In the genomic region with DNA sequence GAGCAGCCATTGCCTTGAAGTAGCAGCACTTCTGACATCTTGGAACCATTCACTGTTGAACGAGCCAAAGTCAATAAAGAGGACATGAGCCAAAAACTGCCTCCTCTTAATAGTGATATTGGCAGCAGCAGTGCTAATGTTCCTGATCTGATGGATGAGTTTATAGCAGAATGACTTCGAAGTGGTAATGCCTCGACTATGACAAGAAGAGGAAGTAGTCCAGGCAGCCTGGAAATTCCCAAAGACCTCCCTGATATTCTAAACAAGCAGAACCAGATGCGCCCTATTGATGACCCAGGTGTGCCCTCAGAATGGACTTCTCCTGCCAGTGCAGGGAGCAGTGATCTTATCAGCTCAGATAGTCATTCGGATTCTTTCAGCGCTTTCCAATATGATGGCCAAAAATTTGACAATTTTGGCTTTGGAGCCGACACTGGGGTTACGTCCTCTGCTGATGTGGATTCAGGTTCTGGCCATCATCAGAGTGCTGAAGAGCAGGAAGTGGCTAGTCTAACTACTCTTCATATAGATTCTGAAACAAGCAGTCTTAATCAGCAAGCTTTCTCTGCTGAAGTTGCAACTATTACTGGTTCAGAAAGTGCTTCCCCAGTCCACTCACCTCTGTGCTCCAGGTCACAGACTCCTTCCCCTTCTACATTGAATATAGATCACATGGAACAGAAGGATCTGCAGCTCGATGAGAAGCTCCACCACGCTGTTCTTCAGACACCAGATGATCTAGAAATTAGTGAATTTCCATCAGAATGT, we compare ENCODE assay signal across 8 cellular contexts.
A peak's percentile ranks its signal among the peaks of the same experiment; 100 is the strongest.
DNase-seq lines count a peak whose midpoint lies in the region; ATAC-seq lines count a peak whose summit lies in the region.
"Not testable (repeated sequence)": the region's sequence is repeated elsewhere in the genome, so short reads cannot be mapped to it uniquely, and the experiment has no call there.

No MANE protein-coding gene starts in this region.

- H3K27me3 Mint-ChIP-seq in memory B cell, result not testable (repeated sequence)

- H3K9me3 Mint-ChIP-seq in memory B cell, result not testable (repeated sequence)

- peak; percentile 62 for DNase-seq in NCI-H446 treated with DMSO at 0.1 percent for 48 hours (lab: John Stamatoyannopoulos, UW)
- not testable (repeated sequence) for DNase-seq in memory B cell (ENCODE audit: low spot score in 2 of 2)

- not testable (repeated sequence) for H3K36me3 Mint-ChIP-seq in memory B cell

- not testable (repeated sequence) for H3K4me3 Mint-ChIP-seq in memory B cell

- not testable (repeated sequence) for H3K4me1 Mint-ChIP-seq in memory B cell

- not testable (repeated sequence) for H3K27ac Mint-ChIP-seq in memory B cell

- ATAC-seq in GM18499 (IDR thresholded peaks at IDR 0.05; ENCODE audit: insufficient read depth, unreplicated experiment) (peak; percentile 88), GM18909 (IDR thresholded peaks at IDR 0.05; ENCODE audit: poor library complexity, unreplicated experiment) (peak; percentile 88), GM21381 (IDR thresholded peaks at IDR 0.05; ENCODE audit: unreplicated experiment) (peak; percentile 74), HG02588 (IDR thresholded peaks at IDR 0.05; ENCODE audit: unreplicated experiment) (peak; percentile 78), HG03039 (IDR thresholded peaks at IDR 0.05; ENCODE audit: unreplicated experiment) (peak; percentile 73), HG03378 (IDR thresholded peaks at IDR 0.05; ENCODE audit: unreplicated experiment) (peak; percentile 96), memory B cell (ENCODE audit: low read depth) (peak; percentile 36)

Comparison
In these comparisons a context has a peak if more than half of its experiments do, and no peak if none do; other contexts are left out.
1. ATAC-seq: peak in every context shown above with its lines; median percentile 96 in HG03378; 88 in GM18499; 88 in GM18909; 78 in HG02588; 74 in GM21381; 73 in HG03039; 36 in memory B cell.